ENCODE assay signal across 12 cellular contexts in genomic region chr14:36767603-36768281, GRCh38.
DNase-seq lines count a peak whose midpoint lies in the region; ATAC-seq, FAIRE-seq and TF ChIP-seq lines count a peak whose summit lies in the region.
"Had no signal": no experiment of that assay in that cellular context is flagged by ENCODE, and none has a peak within 500 bp of the region (broad histone marks: within the 10 kb centered on the region; RNA-seq: fewer than 3 reads in every experiment).

No MANE protein-coding gene starts in this region.

- no peaks in the 10 kb centered on the region for H3K79me2 ChIP-seq in HepG2 (ENCODE audit: insufficient read depth, low read length)

- in situ Hi-C loops in HepG2 (cut with HindIII; ENCODE audit: extremely low pct_ligation_motif_present, low pct_unique_long_range_greater_than_20kb): no loop called here
- in situ Hi-C loops in brain microvascular endothelial cell (cut with HindIII; ENCODE audit: low pct_ligation_motif_present, low sequenced_read_pairs): no loop called here

- TF ChIP-seq POLR2A in HepG2 (IDR thresholded peaks at IDR 0.05; ENCODE audit: insufficient read depth in 1 of 2, low read depth in 2 of 2, low read length in 2 of 2): no peak
- TF ChIP-seq POLR2A in right lobe of liver (IDR thresholded peaks at IDR 0.05): no peak

- no peak overlapping the region for H2AFZ ChIP-seq in HepG2 (ENCODE audit: low read length)

- no peak overlapping the region for H3K27ac ChIP-seq in HepG2 (ENCODE audit: extremely low read length, insufficient read depth, low read length)
- no peak overlapping the region for H3K27ac ChIP-seq in right lobe of liver
- peak overlapping the region; percentile 83 to 92 for H3K27ac ChIP-seq in esophagus (ENCODE audit: low read depth in 2 of 2, low read length in 1 of 2)
- H3K27ac ChIP-seq in brain microvascular endothelial cell: no peak overlapping the region
- H3K27ac ChIP-seq: A549, HL-60 had no signal

- H3K9ac ChIP-seq in HepG2 (ENCODE audit: insufficient read depth, low read depth, low read length): no peak overlapping the region

- POLR2A ChIA-PET in HepG2 (lab: Yijun Ruan, JAX): no interaction called here

- no peak for ATAC-seq in HepG2
- no peak for ATAC-seq in right lobe of liver
- no peak for ATAC-seq in GM18502 (IDR thresholded peaks at IDR 0.05; ENCODE audit: poor library complexity, unreplicated experiment)
- ATAC-seq: A549, left colon had no signal

- H3K36me3 ChIP-seq in HepG2 (replicated peaks in 1 of 2; ENCODE audit: control insufficient read depth in 1 of 2, insufficient read depth in 2 of 2, low read length in 2 of 2) (no peaks in the 10 kb centered on the region), right lobe of liver (no peaks in the 10 kb centered on the region), esophagus (ENCODE audit: control insufficient read depth in 2 of 2, insufficient read depth in 2 of 2, low read length in 1 of 2) (no peaks in the 10 kb centered on the region), brain microvascular endothelial cell (replicated peaks) (no peaks in the 10 kb centered on the region)

- H3K4me1 ChIP-seq in HepG2 (ENCODE audit: insufficient read depth, low read length) (peaks cover 10% of the 10 kb centered on the region; the same call in 1 of the 2 replicates), right lobe of liver (no peaks in the 10 kb centered on the region), esophagus (ENCODE audit: control insufficient read depth in 2 of 2, insufficient read depth in 2 of 2, low read length in 1 of 2) (peaks cover 0 to 11% of the 10 kb centered on the region in 2 donors)
- H3K4me1 ChIP-seq: A549 had no signal

- H3K4me2 ChIP-seq in HepG2 (ENCODE audit: low read depth, low read length): no peak overlapping the region
- H3K4me2 ChIP-seq: A549 had no signal

- H3K27me3 ChIP-seq in HepG2 (ENCODE audit: control insufficient read depth in 1 of 2, insufficient read depth in 2 of 2, low read length in 2 of 2): no peaks in the 10 kb centered on the region
- H3K27me3 ChIP-seq in right lobe of liver: no peaks in the 10 kb centered on the region
- H3K27me3 ChIP-seq in esophagus (ENCODE audit: control insufficient read depth in 1 of 2, insufficient read depth in 2 of 2, low read length in 2 of 2): no peaks in the 10 kb centered on the region
- H3K27me3 ChIP-seq in brain microvascular endothelial cell (replicated peaks): no peaks in the 10 kb centered on the region

- BruUV-seq in HepG2 (replicated peaks; lab: Mats Ljungman, UMichigan): no TSS peak

- intact Hi-C loops in HepG2 (cut with micrococcal nuclease; ENCODE audit: unreplicated experiment): no loop called here
- intact Hi-C loops in right lobe of liver (cut with DNase I): no loop called here

- no peak for TF ChIP-seq CTCF in HepG2 (CRISPR knock-in tag; IDR thresholded peaks at IDR 0.05)
- TF ChIP-seq CTCF in right lobe of liver (IDR thresholded peaks at IDR 0.05): no peak
- no peak for TF ChIP-seq CTCF in brain microvascular endothelial cell (IDR thresholded peaks at IDR 0.05; ENCODE audit: low read depth, low read length, missing control alignments)

- TF ChIP-seq RAD21 in HepG2 (CRISPR knock-in tag; IDR thresholded peaks at IDR 0.05): no peak

- DNase-seq in HepG2 (ENCODE audit: low spot score) (no peak), right lobe of liver (no peak), NCI-H524 (lab: John Stamatoyannopoulos, UW) (peak; percentile 71 to 96), GDM1 (lab: John Stamatoyannopoulos, UW) (no peak), D341Med (ENCODE audit: low spot score) (no peak), brain microvascular endothelial cell (no peak)
- DNase-seq: activated CD4-positive, alpha-beta T cell treated with anti-CD3 and anti-CD28 coated beads for 1 hour; left colon had no signal

- H3K4me3 ChIP-seq in HepG2 (replicated peaks in 1 of 3; ENCODE audit: insufficient read depth in 1 of 3, low read depth in 2 of 3, low read length in 3 of 3): no peak overlapping the region
- no peak overlapping the region for H3K4me3 ChIP-seq in right lobe of liver
- H3K4me3 ChIP-seq in esophagus (ENCODE audit: low read depth in 1 of 2, low read length in 2 of 2): no peak overlapping the region
- no peak overlapping the region for H3K4me3 ChIP-seq in brain microvascular endothelial cell (ENCODE audit: low read depth, low read length)
- H3K4me3 ChIP-seq: A549 had no signal

- H3K9me3 ChIP-seq in HepG2 (ENCODE audit: low read length) (no peaks in the 10 kb centered on the region), right lobe of liver (no peaks in the 10 kb centered on the region), esophagus (ENCODE audit: control insufficient read depth in 2 of 2, insufficient read depth in 1 of 2, low read depth in 1 of 2, low read length in 1 of 2) (no peaks in the 10 kb centered on the region)
- H3K9me3 ChIP-seq: A549 had no signal

- 28% methylated on average over 7 of the region's 7 CpGs for WGBS in HepG2 (ENCODE audit: low lambda C conversion rate)
- 53% methylated on average over 6 of the region's 7 CpGs for WGBS in right lobe of liver (ENCODE audit: insufficient coverage, low coverage, low lambda C conversion rate, missing lambda C conversion rate)
- 32 to 39% methylated on average over 7 of the region's 7 CpGs for WGBS in esophagus, 2 donors

- TF ChIP-seq EP300 in HepG2 (IDR thresholded peaks at IDR 0.05; ENCODE audit: low read depth in 2 of 2, low read length in 2 of 2) (no peak), HepG2 (CRISPR knock-in tag; IDR thresholded peaks at IDR 0.05; ENCODE audit: borderline replicate concordance) (no peak)

- CTCF ChIA-PET in HepG2 (lab: Yijun Ruan, JAX; ENCODE audit: low intra/inter-chr PET ratio, low total read pairs): no interaction called here

- no peak for FAIRE-seq in HepG2 (lab: Jason Lieb, UNC)
- FAIRE-seq: A549 had no signal

- no peaks in the 10 kb centered on the region for H4K20me1 ChIP-seq in HepG2 (ENCODE audit: insufficient read depth, low read length)

TF ChIP-seq in HepG2, 621 proteins besides CTCF, POLR2A, EP300 and RAD21:
- TF ChIP-seq ZNF34 (CRISPR knock-in tag; IDR thresholded peaks at IDR 0.05; ENCODE audit: borderline replicate concordance) (no peak), ATF7 (IDR thresholded peaks at IDR 0.05) (peak; percentile 57), ATF7 (CRISPR knock-in tag; IDR thresholded peaks at IDR 0.05) (no peak), CBFB (CRISPR knock-in tag; IDR thresholded peaks at IDR 0.05) (no peak)

Comparison
In these comparisons a context has a peak if more than half of its experiments do, and no peak if none do; other contexts are left out.
1. DNase-seq: peak in NCI-H524 (2 of 2); none in HepG2 (single experiment), right lobe of liver (0 of 3), GDM1 (single experiment), D341Med (single experiment) and brain microvascular endothelial cell (single experiment).
2. H3K27ac ChIP-seq: peak in esophagus (2 of 2); none in HepG2 (single experiment), right lobe of liver (0 of 3) and brain microvascular endothelial cell (single experiment).